In genomic region chr7:99473315-99473596, GRCh38 we compare ENCODE assay signal across 8 cellular contexts. TPM values are rescaled to one million over a fixed set of nuclear protein-coding genes. Genes with fewer than 3 reads are reported as not detected.
A peak's percentile ranks its signal among the peaks of the same experiment; 100 is the strongest.
DNase-seq lines count a peak whose midpoint lies in the region; ATAC-seq and TF ChIP-seq lines count a peak whose summit lies in the region.

No MANE protein-coding gene starts in this region.

- POLR2A ChIA-PET in Panc1 (lab: Charles Lee) = interaction anchor here (0.6 to 0.7 kb wide), 2 partner anchors 43 to 346 kb away, joined by 3 to 6 read pairs; no protein-coding TSS in a partner anchor

- peak overlapping the region; percentile 93 to 97 for H3K4me3 ChIP-seq in Panc1 (ENCODE audit: low read depth in 2 of 2, low read length in 2 of 2)
- peak overlapping the region; percentile 83 for H3K4me3 ChIP-seq in coronary artery
- peak overlapping the region; percentile 71 to 91 (median 82) for H3K4me3 ChIP-seq in transverse colon

- H3K4me1 ChIP-seq in Panc1 (ENCODE audit: control insufficient read depth, insufficient read depth, low read length) (peaks cover 6% of the 10 kb centered on the region), transverse colon (peaks cover 6 to 19% (median 14%) of the 10 kb centered on the region in 4 donors)

- 1 to 3% methylated on average over 5 to 7 of the region's 7 CpGs for WGBS in transverse colon (ENCODE audit: low coverage in 1 of 2), 2 donors

- H3K27me3 ChIP-seq in Panc1 (ENCODE audit: control insufficient read depth, insufficient read depth, low read length) (no peaks in the 10 kb centered on the region), transverse colon (no peaks in the 10 kb centered on the region)

- no peak for TF ChIP-seq CTCF in Panc1 (IDR thresholded peaks at IDR 0.05)
- TF ChIP-seq CTCF in coronary artery (IDR thresholded peaks at IDR 0.05) = no peak
- TF ChIP-seq CTCF in transverse colon (IDR thresholded peaks at IDR 0.05) = no peak

- CTCF ChIA-PET in Panc1 (lab: Charles Lee) = no interaction called here

- H3K27ac ChIP-seq in Panc1 (ENCODE audit: low read length) (peak overlapping the region; percentile 94), coronary artery (no peak overlapping the region), transverse colon (peak overlapping the region; percentile 90 to 96 (median 93))

- ATAC-seq in Panc1 = no peak
- ATAC-seq in GM18861 (IDR thresholded peaks at IDR 0.05; ENCODE audit: unreplicated experiment) = no peak

- BruUV-seq in Panc1 (replicated peaks; lab: Mats Ljungman, UMichigan) = TSS peak; percentile 91

- in situ Hi-C loops in Panc1 (cut with HindIII; ENCODE audit: low pct_unique_long_range_greater_than_20kb, low sequenced_read_pairs) = no loop called here
- in situ Hi-C loops in transverse colon (cut with MboI; ENCODE audit: low pct_ligation_motif_present in 1 of 4, low pct_unique_long_range_greater_than_20kb in 1 of 4, low sequenced_read_pairs in 3 of 4) = no loop called here

- no peaks in the 10 kb centered on the region for H3K9me3 ChIP-seq in Panc1 (ENCODE audit: control insufficient read depth, insufficient read depth, low read depth, low read length)
- H3K9me3 ChIP-seq in transverse colon = no peaks in the 10 kb centered on the region

- TF ChIP-seq POLR2A in transverse colon (IDR thresholded peaks at IDR 0.05) = no peak

- no peak for TF ChIP-seq EP300 in transverse colon (IDR thresholded peaks at IDR 0.05; ENCODE audit: low read depth)

- intact Hi-C loops in Panc1 (cut with micrococcal nuclease; ENCODE audit: unreplicated experiment) (no loop called here), transverse colon (cut with DNase I; ENCODE audit: low total_unique reads) (no loop called here)

- H3K36me3 ChIP-seq in Panc1 (ENCODE audit: control insufficient read depth, insufficient read depth, low read length) (peaks cover 4% of the 10 kb centered on the region; the same call in 1 of the 2 replicates), transverse colon (no peaks in the 10 kb centered on the region)

- peak; percentile 16 for DNase-seq in NCI-H1694 treated with DMSO at 0.1 percent for 48 hours (lab: John Stamatoyannopoulos, UW)
- DNase-seq in NCI-H1694 (lab: John Stamatoyannopoulos, UW) = no peak
- peak; percentile 54 for DNase-seq in HCEC 1CT
- no peak for DNase-seq in Panc1 (ENCODE audit: low read depth, low spot score)
- no peak for DNase-seq in coronary artery (ENCODE audit: low spot score)
- DNase-seq in lung microvascular endothelial cell (ENCODE audit: low read depth in 2 of 2) = peak; percentile 75 to 82
- DNase-seq in transverse colon = peak; percentile 26

RNA-seq across cellular contexts. Expression of gene ZNF789, which starts 0.6 kb away (rescaled TPM):
- total RNA-seq in Panc1 (2021; ENCODE audit: unreplicated experiment) (15.1 TPM), lung microvascular endothelial cell (2.4 and 3.6 TPM in 2 replicates), transverse colon (10 to 100 TPM; 17.2 to 30.7 (median 20.1) TPM)
- 7.2 TPM for polyA plus RNA-seq in Panc1 (2012; ENCODE audit: insufficient read length)

RNA-seq across cellular contexts. Expression of gene ATP5MF, which starts 7.3 kb away (rescaled TPM):
- total RNA-seq in Panc1 (2021; ENCODE audit: unreplicated experiment) (476 TPM), lung microvascular endothelial cell (359 and 414 TPM in 2 replicates), transverse colon (1,000 to 10,000 TPM in 1 of 4 donors, 100 to 1,000 TPM in 2, 10 to 100 TPM in 1; 61.3 to 1,017 (median 295) TPM)
- polyA plus RNA-seq in Panc1 (2012; ENCODE audit: insufficient read length) = 765 TPM

RNA-seq across cellular contexts. Expression of gene ZNF394, which starts 26.8 kb away (rescaled TPM):
- total RNA-seq in Panc1 (2021; ENCODE audit: unreplicated experiment) = 20.0 TPM
- polyA plus RNA-seq in Panc1 (2012; ENCODE audit: insufficient read length) = 14.4 TPM
- 17.2 and 25.8 TPM in 2 replicates for total RNA-seq in lung microvascular endothelial cell
- total RNA-seq in transverse colon = 10 to 100 TPM; 24.5 to 48.7 (median 38.5) TPM

RNA-seq across cellular contexts. Expression of gene ZKSCAN5, which starts 31.2 kb away (rescaled TPM):
- total RNA-seq in Panc1 (2021; ENCODE audit: unreplicated experiment) = 17.5 TPM
- polyA plus RNA-seq in Panc1 (2012; ENCODE audit: insufficient read length) = 13.7 TPM
- 6.1 and 7.5 TPM in 2 replicates for total RNA-seq in lung microvascular endothelial cell
- 1 to 10 TPM; 4.5 to 8.7 (median 5.9) TPM for total RNA-seq in transverse colon

RNA-seq across cellular contexts. Expression of gene CPSF4, which starts 34.5 kb away (rescaled TPM):
- total RNA-seq in Panc1 (2021; ENCODE audit: unreplicated experiment) (57.0 TPM), lung microvascular endothelial cell (16.3 and 17.4 TPM in 2 replicates), transverse colon (10 to 100 TPM; 20.7 to 65.5 (median 24.8) TPM)
- polyA plus RNA-seq in Panc1 (2012; ENCODE audit: insufficient read length) = 44.8 TPM

Comparison
In these comparisons a context has a peak if more than half of its experiments do, and no peak if none do; other contexts are left out.
1. DNase-seq: peak in NCI-H1694 treated with DMSO at 0.1 percent for 48 hours (single experiment), HCEC 1CT (single experiment), lung microvascular endothelial cell (2 of 2) and transverse colon (single experiment); none in NCI-H1694 (single experiment), Panc1 (single experiment) and coronary artery (single experiment).
2. H3K27ac ChIP-seq: peak in Panc1 (single experiment) and transverse colon (4 of 4); none in coronary artery (0 of 2).
3. Peak in every context shown above with its lines, with median percentiles within 50 percentile points of each other: H3K4me3 ChIP-seq.